1 cellular context compared by ENCODE assay signal in genomic region chr17:46769531-46770438, GRCh38.
TF ChIP-seq lines count a peak whose summit lies in the region.

No MANE protein-coding gene starts in this region.

TF ChIP-seq in HepG2, 621 proteins besides CTCF, POLR2A, EP300 and RAD21 (continued from another document and continues in another):
- TF ChIP-seq NFAT5 (CRISPR knock-in tag; IDR thresholded peaks at IDR 0.05) (no peak), PLRG1 (conservative IDR thresholded peaks at IDR 0.05) (no peak), ETV5 (CRISPR knock-in tag; IDR thresholded peaks at IDR 0.05; ENCODE audit: borderline replicate concordance) (no peak), NONO (IDR thresholded peaks at IDR 0.05) (no peak), NONO (CRISPR knock-in tag; conservative IDR thresholded peaks at IDR 0.05) (peak; percentile 47; the same call in 1 of the 2 replicates), ZNF280D (CRISPR knock-in tag; IDR thresholded peaks at IDR 0.05) (no peak), ZNF451 (CRISPR knock-in tag; IDR thresholded peaks at IDR 0.05) (no peak), ZNF552 (CRISPR knock-in tag; IDR thresholded peaks at IDR 0.05; ENCODE audit: borderline replicate concordance) (no peak), ZNF768 (CRISPR knock-in tag; IDR thresholded peaks at IDR 0.05) (peak; percentile 26; the same call in 1 of the 2 replicates), NFKB2 (CRISPR knock-in tag; IDR thresholded peaks at IDR 0.05; ENCODE audit: borderline replicate concordance) (0 out of 2 replicates have a peak, but pooled peaks have one; percentile 2), ISX (CRISPR knock-in tag; conservative IDR thresholded peaks at IDR 0.05) (no peak), KLF15 (CRISPR knock-in tag; IDR thresholded peaks at IDR 0.05; ENCODE audit: borderline replicate concordance) (no peak), FLYWCH1 (CRISPR knock-in tag; IDR thresholded peaks at IDR 0.05) (no peak), RFX3 (CRISPR knock-in tag; IDR thresholded peaks at IDR 0.05) (no peak), ZNF772 (CRISPR knock-in tag; IDR thresholded peaks at IDR 0.05) (no peak), ZNF605 (CRISPR knock-in tag; IDR thresholded peaks at IDR 0.05) (no peak), ZNF616 (CRISPR knock-in tag; IDR thresholded peaks at IDR 0.05; ENCODE audit: low read depth) (no peak), SNAPC4 (CRISPR knock-in tag; IDR thresholded peaks at IDR 0.05) (no peak), ZC3H13 (CRISPR knock-in tag; IDR thresholded peaks at IDR 0.05) (0 out of 2 replicates have a peak, but pooled peaks have one; percentile 25), NCOA5 (CRISPR knock-in tag; IDR thresholded peaks at IDR 0.05) (no peak), EEA1 (CRISPR knock-in tag; IDR thresholded peaks at IDR 0.05; ENCODE audit: borderline replicate concordance) (no peak), PITX1 (CRISPR knock-in tag; IDR thresholded peaks at IDR 0.05) (no peak), ZNF670 (CRISPR knock-in tag; IDR thresholded peaks at IDR 0.05; ENCODE audit: borderline replicate concordance) (no peak), SPEN (CRISPR knock-in tag; IDR thresholded peaks at IDR 0.05; ENCODE audit: low read depth) (no peak; the same call in 1 of the 2 replicates), ZNF121 (CRISPR knock-in tag; IDR thresholded peaks at IDR 0.05) (no peak), IRF2 (CRISPR knock-in tag; IDR thresholded peaks at IDR 0.05) (no peak), ZNF570 (CRISPR knock-in tag; IDR thresholded peaks at IDR 0.05; ENCODE audit: borderline replicate concordance) (no peak), RBM22 (optimal IDR thresholded peaks at IDR 0.05; ENCODE audit: low read length) (no peak), CREB1 (IDR thresholded peaks at IDR 0.05) (no peak), CREB1 (CRISPR knock-in tag; IDR thresholded peaks at IDR 0.05) (no peak)
- TF ChIP-seq, protein P1, sequence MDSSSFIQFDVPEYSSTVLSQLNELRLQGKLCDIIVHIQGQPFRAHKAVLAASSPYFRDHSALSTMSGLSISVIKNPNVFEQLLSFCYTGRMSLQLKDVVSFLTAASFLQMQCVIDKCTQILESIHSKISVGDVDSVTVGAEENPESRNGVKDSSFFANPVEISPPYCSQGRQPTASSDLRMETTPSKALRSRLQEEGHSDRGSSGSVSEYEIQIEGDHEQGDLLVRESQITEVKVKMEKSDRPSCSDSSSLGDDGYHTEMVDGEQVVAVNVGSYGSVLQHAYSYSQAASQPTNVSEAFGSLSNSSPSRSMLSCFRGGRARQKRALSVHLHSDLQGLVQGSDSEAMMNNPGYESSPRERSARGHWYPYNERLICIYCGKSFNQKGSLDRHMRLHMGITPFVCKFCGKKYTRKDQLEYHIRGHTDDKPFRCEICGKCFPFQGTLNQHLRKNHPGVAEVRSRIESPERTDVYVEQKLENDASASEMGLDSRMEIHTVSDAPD (CRISPR knock-in tag; IDR thresholded peaks at IDR 0.05) = no peak
- TF ChIP-seq, protein P2, sequence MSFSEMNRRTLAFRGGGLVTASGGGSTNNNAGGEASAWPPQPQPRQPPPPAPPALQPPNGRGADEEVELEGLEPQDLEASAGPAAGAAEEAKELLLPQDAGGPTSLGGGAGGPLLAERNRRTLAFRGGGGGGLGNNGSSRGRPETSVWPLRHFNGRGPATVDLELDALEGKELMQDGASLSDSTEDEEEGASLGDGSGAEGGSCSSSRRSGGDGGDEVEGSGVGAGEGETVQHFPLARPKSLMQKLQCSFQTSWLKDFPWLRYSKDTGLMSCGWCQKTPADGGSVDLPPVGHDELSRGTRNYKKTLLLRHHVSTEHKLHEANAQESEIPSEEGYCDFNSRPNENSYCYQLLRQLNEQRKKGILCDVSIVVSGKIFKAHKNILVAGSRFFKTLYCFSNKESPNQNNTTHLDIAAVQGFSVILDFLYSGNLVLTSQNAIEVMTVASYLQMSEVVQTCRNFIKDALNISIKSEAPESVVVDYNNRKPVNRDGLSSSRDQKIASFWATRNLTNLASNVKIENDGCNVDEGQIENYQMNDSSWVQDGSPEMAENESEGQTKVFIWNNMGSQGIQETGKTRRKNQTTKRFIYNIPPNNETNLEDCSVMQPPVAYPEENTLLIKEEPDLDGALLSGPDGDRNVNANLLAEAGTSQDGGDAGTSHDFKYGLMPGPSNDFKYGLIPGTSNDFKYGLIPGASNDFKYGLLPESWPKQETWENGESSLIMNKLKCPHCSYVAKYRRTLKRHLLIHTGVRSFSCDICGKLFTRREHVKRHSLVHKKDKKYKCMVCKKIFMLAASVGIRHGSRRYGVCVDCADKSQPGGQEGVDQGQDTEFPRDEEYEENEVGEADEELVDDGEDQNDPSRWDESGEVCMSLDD (CRISPR knock-in tag; IDR thresholded peaks at IDR 0.05; ENCODE audit: borderline replicate concordance) = no peak
- TF ChIP-seq, protein P3, sequence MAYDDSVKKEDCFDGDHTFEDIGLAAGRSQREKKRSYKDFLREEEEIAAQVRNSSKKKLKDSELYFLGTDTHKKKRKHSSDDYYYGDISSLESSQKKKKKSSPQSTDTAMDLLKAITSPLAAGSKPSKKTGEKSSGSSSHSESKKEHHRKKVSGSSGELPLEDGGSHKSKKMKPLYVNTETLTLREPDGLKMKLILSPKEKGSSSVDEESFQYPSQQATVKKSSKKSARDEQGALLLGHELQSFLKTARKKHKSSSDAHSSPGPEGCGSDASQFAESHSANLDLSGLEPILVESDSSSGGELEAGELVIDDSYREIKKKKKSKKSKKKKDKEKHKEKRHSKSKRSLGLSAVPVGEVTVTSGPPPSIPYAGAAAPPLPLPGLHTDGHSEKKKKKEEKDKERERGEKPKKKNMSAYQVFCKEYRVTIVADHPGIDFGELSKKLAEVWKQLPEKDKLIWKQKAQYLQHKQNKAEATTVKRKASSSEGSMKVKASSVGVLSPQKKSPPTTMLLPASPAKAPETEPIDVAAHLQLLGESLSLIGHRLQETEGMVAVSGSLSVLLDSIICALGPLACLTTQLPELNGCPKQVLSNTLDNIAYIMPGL (CRISPR knock-in tag; IDR thresholded peaks at IDR 0.05; ENCODE audit: borderline replicate concordance in 1 of 2, low read depth in 1 of 2) = no peak; a peak in 1 of 4 replicates
- TF ChIP-seq, protein P4, sequence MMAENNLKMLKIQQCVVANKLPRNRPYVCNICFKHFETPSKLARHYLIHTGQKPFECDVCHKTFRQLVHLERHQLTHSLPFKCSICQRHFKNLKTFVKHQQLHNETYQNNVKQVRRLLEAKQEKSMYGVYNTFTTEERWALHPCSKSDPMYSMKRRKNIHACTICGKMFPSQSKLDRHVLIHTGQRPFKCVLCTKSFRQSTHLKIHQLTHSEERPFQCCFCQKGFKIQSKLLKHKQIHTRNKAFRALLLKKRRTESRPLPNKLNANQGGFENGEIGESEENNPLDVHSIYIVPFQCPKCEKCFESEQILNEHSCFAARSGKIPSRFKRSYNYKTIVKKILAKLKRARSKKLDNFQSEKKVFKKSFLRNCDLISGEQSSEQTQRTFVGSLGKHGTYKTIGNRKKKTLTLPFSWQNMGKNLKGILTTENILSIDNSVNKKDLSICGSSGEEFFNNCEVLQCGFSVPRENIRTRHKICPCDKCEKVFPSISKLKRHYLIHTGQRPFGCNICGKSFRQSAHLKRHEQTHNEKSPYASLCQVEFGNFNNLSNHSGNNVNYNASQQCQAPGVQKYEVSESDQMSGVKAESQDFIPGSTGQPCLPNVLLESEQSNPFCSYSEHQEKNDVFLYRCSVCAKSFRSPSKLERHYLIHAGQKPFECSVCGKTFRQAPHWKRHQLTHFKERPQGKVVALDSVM (CRISPR knock-in tag; IDR thresholded peaks at IDR 0.05) = 0 out of 2 replicates have a peak, but pooled peaks have one; percentile 8
